23 cellular contexts compared by ENCODE assay signal in the genomic region with DNA sequence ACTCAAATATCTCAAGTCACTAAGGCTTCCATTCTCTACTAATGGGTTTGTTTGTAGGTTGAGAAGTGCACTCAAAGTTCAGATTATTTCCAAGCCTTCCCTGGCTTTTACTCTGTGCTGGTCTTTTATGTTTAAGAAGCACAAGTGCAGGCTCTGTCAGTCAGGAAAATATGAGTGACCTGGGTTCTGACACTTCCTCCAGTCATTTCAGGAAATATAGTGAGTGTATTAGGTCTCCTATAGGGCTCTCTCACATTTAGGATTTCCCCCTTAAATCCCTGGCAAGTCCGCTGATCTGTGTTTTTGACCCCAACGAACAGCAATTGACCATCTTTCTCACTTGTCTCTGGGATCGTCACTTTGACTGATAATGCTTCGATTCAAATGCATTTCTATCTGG.
DNase-seq lines count a peak whose midpoint lies in the region; ATAC-seq, FAIRE-seq and TF ChIP-seq lines count a peak whose summit lies in the region.
"Had no signal": no experiment of that assay in that cellular context is flagged by ENCODE, and none has a peak within 500 bp of the region (broad histone marks: within the 10 kb centered on the region; RNA-seq: fewer than 3 reads in every experiment).

No MANE protein-coding gene starts in this region.

- no peak overlapping the region for H3K4me2 ChIP-seq in OCI-LY7 (ENCODE audit: low read length)
- H3K4me2 ChIP-seq in H1 (ENCODE audit: insufficient read depth in 1 of 2, low read depth in 2 of 2, low read length in 2 of 2): no peak overlapping the region
- H3K4me2 ChIP-seq: A549; BLaER1 treated with 17β-estradiol and CSF1 and Interleukin-3, amounts not matched to agents 10 nM and 100 nM had no signal

- no peaks in the 10 kb centered on the region for H3K23me2 ChIP-seq in H1 (ENCODE audit: low read depth, low read length)

- no peak overlapping the region for H3K14ac ChIP-seq in H1 (ENCODE audit: insufficient read length)

- TF ChIP-seq POLR2A in H1 (IDR thresholded peaks at IDR 0.05; ENCODE audit: control extremely low read depth in 1 of 2, low read depth in 2 of 2, low read length in 2 of 2) (no peak), heart left ventricle (IDR thresholded peaks at IDR 0.05) (no peak)

- H4K20me1 ChIP-seq in OCI-LY7 (ENCODE audit: insufficient read depth, low read length) (no peaks in the 10 kb centered on the region), H1 (replicated peaks in 1 of 2; ENCODE audit: control insufficient read depth in 1 of 2, insufficient read depth in 2 of 2, low read length in 2 of 2) (no peaks in the 10 kb centered on the region)
- H4K20me1 ChIP-seq: BLaER1 treated with 17β-estradiol and CSF1 and Interleukin-3, amounts not matched to agents 10 nM and 100 nM had no signal

- H2BK5ac ChIP-seq in H1 (ENCODE audit: low read depth, low read length): no peak overlapping the region

- H3K4me1 Mint-ChIP-seq in activated naive CD8-positive, alpha-beta T cell treated with anti-CD3 and anti-CD28 coated beads, Interleukin-2, amount 50 U/mL, for 24 hours: no peaks in the 10 kb centered on the region
- H3K4me1 Mint-ChIP-seq in activated naive CD8-positive, alpha-beta T cell treated with anti-CD3 and anti-CD28 coated beads for 36 hours: no peaks in the 10 kb centered on the region
- H3K4me1 Mint-ChIP-seq: CD14-positive monocyte; CD8-positive, alpha-beta memory T cell had no signal

- H3K9me3 Mint-ChIP-seq in activated naive CD8-positive, alpha-beta T cell treated with anti-CD3 and anti-CD28 coated beads, Interleukin-2, amount 50 U/mL, for 24 hours: no peaks in the 10 kb centered on the region
- H3K9me3 Mint-ChIP-seq in activated naive CD8-positive, alpha-beta T cell treated with anti-CD3 and anti-CD28 coated beads for 36 hours: no peaks in the 10 kb centered on the region
- H3K9me3 Mint-ChIP-seq: CD4-positive, alpha-beta T cell had no signal

- 0 out of 2 replicates have a peak overlapping the region, but pooled peaks have one; percentile 17 for H2AFZ ChIP-seq in OCI-LY7 (ENCODE audit: low read length)
- H2AFZ ChIP-seq in H1 (ENCODE audit: low read length): peak overlapping the region; percentile 84

- no peak overlapping the region for H3K4me3 ChIP-seq in OCI-LY7 (ENCODE audit: low read depth, low read length, poor library complexity, severe bottlenecking)
- H3K4me3 ChIP-seq in H1 (ENCODE audit: extremely low read depth in 1 of 4, insufficient read depth in 2 of 4, low read depth in 3 of 4, low read length in 4 of 4): no peak overlapping the region
- no peak overlapping the region for H3K4me3 ChIP-seq in ascending aorta
- H3K4me3 ChIP-seq in heart left ventricle: no peak overlapping the region
- H3K4me3 ChIP-seq: A549; BLaER1 treated with 17β-estradiol and CSF1 and Interleukin-3, amounts not matched to agents 10 nM and 100 nM had no signal

- 86% methylated on average over 4 of the region's 4 CpGs; no CpG with 5 or more reads in 1 of the 2 experiments for WGBS in H1 (ENCODE audit: extremely low coverage in 1 of 2, insufficient coverage in 1 of 2, insufficient read length in 1 of 2, insufficient replicate concordance in 2 of 2, low coverage in 1 of 2, low lambda C conversion rate in 2 of 2, missing lambda C conversion rate in 1 of 2), 2 experiments
- WGBS in heart left ventricle, 4 donors: 81 to 87% (median 83%) methylated on average over 4 of the region's 4 CpGs

- DNase-seq in activated naive CD8-positive, alpha-beta T cell treated with anti-CD3 and anti-CD28 coated beads, Interleukin-2, amount 50 U/mL, for 24 hours: no peak
- DNase-seq in activated naive CD8-positive, alpha-beta T cell treated with anti-CD3 and anti-CD28 coated beads for 36 hours: no peak
- DNase-seq in OCI-LY7 (ENCODE audit: low spot score) (no peak), H1 (ENCODE audit: low read depth in 1 of 2, low spot score in 2 of 2) (no peak), OCI-M2 (lab: John Stamatoyannopoulos, UW; ENCODE audit: unreplicated experiment) (no peak), ascending aorta (ENCODE audit: low spot score in 2 of 2) (no peak), heart left ventricle (no peak)
- DNase-seq: ACHN; AML-193; BE2C; CD4-positive, alpha-beta T cell; CD8-positive, alpha-beta memory T cell; DMS53; DMS79 treated with DMSO at 0.1 percent for 48 hours; GF-D8; GOT3; H7 had no signal

- no peak overlapping the region for H4K91ac ChIP-seq in H1 (replicated peaks; ENCODE audit: insufficient read length, low read length)

- H3K23ac ChIP-seq in H1 (ENCODE audit: insufficient read length): no peak overlapping the region

- H3K4me1 ChIP-seq in OCI-LY7 (ENCODE audit: insufficient read depth, low read length, poor library complexity, severe bottlenecking) (no peaks in the 10 kb centered on the region), H1 (replicated peaks in 1 of 4; ENCODE audit: control insufficient read depth in 3 of 4, insufficient read depth in 4 of 4, low read length in 3 of 4) (no peaks in the 10 kb centered on the region), ascending aorta (no peaks in the 10 kb centered on the region), heart left ventricle (no peaks in the 10 kb centered on the region)
- H3K4me1 ChIP-seq: A549; BE2C; BLaER1 treated with 17β-estradiol and CSF1 and Interleukin-3, amounts not matched to agents 10 nM and 100 nM had no signal

- no peak overlapping the region for H2BK12ac ChIP-seq in H1 (ENCODE audit: low read depth, low read length)

- H3K27me3 Mint-ChIP-seq in activated naive CD8-positive, alpha-beta T cell treated with anti-CD3 and anti-CD28 coated beads, Interleukin-2, amount 50 U/mL, for 24 hours: no peaks in the 10 kb centered on the region
- H3K27me3 Mint-ChIP-seq in activated naive CD8-positive, alpha-beta T cell treated with anti-CD3 and anti-CD28 coated beads for 36 hours: no peaks in the 10 kb centered on the region
- H3K27me3 Mint-ChIP-seq: CD4-positive, alpha-beta T cell had no signal

- no peak overlapping the region for H4K5ac ChIP-seq in H1 (ENCODE audit: insufficient read length, low read depth, low read length)

- POLR2A ChIA-PET in OCI-LY7 (lab: Charles Lee): interaction anchor here (0.6 kb wide), 1 partner anchor 11 kb away, joined by 6 read pairs; no protein-coding TSS in a partner anchor
- POLR2A ChIA-PET in H1 (lab: Charles Lee; ENCODE audit: partially characterized antibody): no interaction called here

- H3K9me3 ChIP-seq in OCI-LY7 (ENCODE audit: low read length) (no peaks in the 10 kb centered on the region), H1 (ENCODE audit: insufficient read depth in 2 of 2, low read depth in 1 of 2, low read length in 1 of 2) (no peaks in the 10 kb centered on the region), ascending aorta (no peaks in the 10 kb centered on the region), heart left ventricle (no peaks in the 10 kb centered on the region)
- H3K9me3 ChIP-seq: A549; BE2C; BLaER1 treated with 17β-estradiol and CSF1 and Interleukin-3, amounts not matched to agents 10 nM and 100 nM had no signal

- H3K18ac ChIP-seq in H1 (ENCODE audit: extremely low read depth, low read length): no peak overlapping the region

- no peak overlapping the region for H3K27ac Mint-ChIP-seq in activated naive CD8-positive, alpha-beta T cell treated with anti-CD3 and anti-CD28 coated beads, Interleukin-2, amount 50 U/mL, for 24 hours
- no peak overlapping the region for H3K27ac Mint-ChIP-seq in activated naive CD8-positive, alpha-beta T cell treated with anti-CD3 and anti-CD28 coated beads for 36 hours
- H3K27ac Mint-ChIP-seq: CD14-positive monocyte; CD4-positive, alpha-beta T cell; CD8-positive, alpha-beta memory T cell had no signal

- H3K79me1 ChIP-seq in H1 (ENCODE audit: low read depth, low read length): no peaks in the 10 kb centered on the region

- no peak overlapping the region for H3K4me3 Mint-ChIP-seq in activated naive CD8-positive, alpha-beta T cell treated with anti-CD3 and anti-CD28 coated beads, Interleukin-2, amount 50 U/mL, for 24 hours
- no peak overlapping the region for H3K4me3 Mint-ChIP-seq in activated naive CD8-positive, alpha-beta T cell treated with anti-CD3 and anti-CD28 coated beads for 36 hours
- H3K4me3 Mint-ChIP-seq: CD14-positive monocyte; CD4-positive, alpha-beta T cell; CD8-positive, alpha-beta memory T cell had no signal

- H3K36me3 Mint-ChIP-seq in activated naive CD8-positive, alpha-beta T cell treated with anti-CD3 and anti-CD28 coated beads, Interleukin-2, amount 50 U/mL, for 24 hours (ENCODE audit: low read depth): no peaks in the 10 kb centered on the region
- H3K36me3 Mint-ChIP-seq in activated naive CD8-positive, alpha-beta T cell treated with anti-CD3 and anti-CD28 coated beads for 36 hours: no peaks in the 10 kb centered on the region
- H3K36me3 Mint-ChIP-seq: CD14-positive monocyte; CD8-positive, alpha-beta memory T cell had no signal

- no peak for TF ChIP-seq RAD21 in H1 (IDR thresholded peaks at IDR 0.05 in 1 of 2, conservative IDR thresholded peaks at IDR 0.05 in 1 of 2; ENCODE audit: low read depth in 2 of 2, low read length in 2 of 2)

- H2AK5ac ChIP-seq in H1 (ENCODE audit: low read depth, low read length): no peak overlapping the region

- H3K56ac ChIP-seq in H1 (replicated peaks; ENCODE audit: insufficient read length, low read depth, low read length): no peak overlapping the region

- no peak overlapping the region for H3K9ac ChIP-seq in H1 (replicated peaks in 1 of 4; ENCODE audit: extremely low read depth in 1 of 4, low read depth in 3 of 4, low read length in 3 of 4)
- H3K9ac ChIP-seq: BLaER1 treated with 17β-estradiol and CSF1 and Interleukin-3, amounts not matched to agents 10 nM and 100 nM had no signal

- H3K9me2 ChIP-seq in OCI-LY7 (ENCODE audit: insufficient read depth, low read length): no peaks in the 10 kb centered on the region

- H3K27me3 ChIP-seq in H1 (replicated peaks in 1 of 4; ENCODE audit: control insufficient read depth in 3 of 4, extremely low read depth in 1 of 4, insufficient read depth in 3 of 4, low read length in 3 of 4): no peaks in the 10 kb centered on the region
- no peaks in the 10 kb centered on the region for H3K27me3 ChIP-seq in ascending aorta
- no peaks in the 10 kb centered on the region for H3K27me3 ChIP-seq in heart left ventricle
- H3K27me3 ChIP-seq: BE2C; BLaER1 treated with 17β-estradiol and CSF1 and Interleukin-3, amounts not matched to agents 10 nM and 100 nM had no signal

- BruUV-seq in OCI-LY7 (replicated peaks; lab: Mats Ljungman, UMichigan): no TSS peak

- no peak overlapping the region for H3K4ac ChIP-seq in H1 (replicated peaks; ENCODE audit: insufficient read length, low read depth, low read length)

- H2BK15ac ChIP-seq in H1 (ENCODE audit: low read length): no peak overlapping the region

- H4K8ac ChIP-seq in H1 (ENCODE audit: extremely low read depth, insufficient read depth, low read length): no peak overlapping the region

- ATAC-seq in activated naive CD8-positive, alpha-beta T cell treated with anti-CD3 and anti-CD28 coated beads, Interleukin-2, amount 50 U/mL, for 24 hours: peak; percentile 61
- no peak for ATAC-seq in heart left ventricle
- ATAC-seq: A549, HCT116 had no signal

- FAIRE-seq in H1 (lab: Jason Lieb, UNC): no peak
- FAIRE-seq: A549, GM12892 had no signal

- no peaks in the 10 kb centered on the region for H3K79me2 ChIP-seq in OCI-LY7 (ENCODE audit: insufficient read depth, low read depth, low read length)
- H3K79me2 ChIP-seq in H1 (ENCODE audit: control insufficient read depth in 1 of 2, insufficient read depth in 2 of 2, low read length in 2 of 2): no peaks in the 10 kb centered on the region

- TF ChIP-seq CTCF in OCI-LY7 (conservative IDR thresholded peaks at IDR 0.05; ENCODE audit: low read length): no peak
- TF ChIP-seq CTCF in H1 (IDR thresholded peaks at IDR 0.05; ENCODE audit: control extremely low read depth in 1 of 3, insufficient read depth in 1 of 3, low read depth in 1 of 3, low read length in 3 of 3): no peak
- no peak for TF ChIP-seq CTCF in ascending aorta (IDR thresholded peaks at IDR 0.05)
- no peak for TF ChIP-seq CTCF in heart left ventricle (IDR thresholded peaks at IDR 0.05)

- H3K27ac ChIP-seq in OCI-LY7 (ENCODE audit: low read depth, low read length, poor library complexity, severe bottlenecking) (no peak overlapping the region), H1 (ENCODE audit: low read depth, low read length) (no peak overlapping the region), ascending aorta (no peak overlapping the region), heart left ventricle (no peak overlapping the region)
- H3K27ac ChIP-seq: 22Rv1; A549; BLaER1 treated with 17β-estradiol and CSF1 and Interleukin-3, amounts not matched to agents 10 nM and 100 nM had no signal

- no peak overlapping the region for H2BK20ac ChIP-seq in H1 (ENCODE audit: low read length)

- TF ChIP-seq EP300 in H1 (IDR thresholded peaks at IDR 0.05; ENCODE audit: borderline replicate concordance in 1 of 2, low read depth in 2 of 2, low read length in 2 of 2): no peak

- CTCF ChIA-PET in OCI-LY7 (lab: Charles Lee; ENCODE audit: unreplicated experiment): no interaction called here
- CTCF ChIA-PET in H1 (lab: Charles Lee; ENCODE audit: partially characterized antibody): interaction anchor here (0.8 kb wide), 1 partner anchor 17 kb away, joined by 3 read pairs; no protein-coding TSS in a partner anchor

- no peak overlapping the region for H2BK120ac ChIP-seq in H1 (replicated peaks; ENCODE audit: low read depth, low read length)

- intact Hi-C loops in OCI-LY7 (cut with micrococcal nuclease; ENCODE audit: unreplicated experiment) (no loop called here), ascending aorta (cut with DNase I) (no loop called here), heart left ventricle (cut with DNase I) (no loop called here)

- H3K36me3 ChIP-seq in OCI-LY7 (ENCODE audit: insufficient read depth, low read length) (no peaks in the 10 kb centered on the region), H1 (ENCODE audit: control insufficient read depth in 2 of 4, insufficient read depth in 4 of 4, low read length in 3 of 4) (no peaks in the 10 kb centered on the region), ascending aorta (no peaks in the 10 kb centered on the region), heart left ventricle (no peaks in the 10 kb centered on the region)
- H3K36me3 ChIP-seq: BE2C; BLaER1 treated with 17β-estradiol and CSF1 and Interleukin-3, amounts not matched to agents 10 nM and 100 nM had no signal
